ENCODE assay signal across 23 cellular contexts in genomic region chr6:161458199-161458598, GRCh38.
"Had no signal": no experiment of that assay in that cellular context is flagged by ENCODE, and none has a peak within 500 bp of the region (broad histone marks: within the 10 kb centered on the region; RNA-seq: fewer than 3 reads in every experiment).

No MANE protein-coding gene starts in this region.

- H3K27me3 ChIP-seq: left lung, right atrium auricular region, upper lobe of left lung had no signal

- H3K4me3 ChIP-seq: left lung, mucosa of descending colon, prostate gland, right atrium auricular region, upper lobe of left lung had no signal

- H3K9me3 ChIP-seq: left lung, mucosa of descending colon, prostate gland, right atrium auricular region, upper lobe of left lung had no signal

- H3K4me1 ChIP-seq: left lung, prostate gland, right atrium auricular region, upper lobe of left lung had no signal

- H3K27ac ChIP-seq: left lung, prostate gland, right atrium auricular region, upper lobe of left lung had no signal

- H3K36me3 ChIP-seq: left lung, prostate gland, right atrium auricular region, upper lobe of left lung had no signal

- ATAC-seq: activated T-cell treated with anti-CD3 and anti-CD28 coated beads, Interleukin-2, amount 50 U/mL, for 4 hours; left lung; mucosa of descending colon; naive thymus-derived CD4-positive, alpha-beta T cell; WTC11 had no signal

- DNase-seq: activated CD4-positive, alpha-beta T cell treated with anti-CD3 and anti-CD28 coated beads, Interleukin-2, amount 50 U/mL, for 4 hours; activated CD8-positive, alpha-beta memory T cell treated with anti-CD3 and anti-CD28 coated beads for 24 hours; activated CD8-positive, alpha-beta memory T cell treated with anti-CD3 and anti-CD28 coated beads, Interleukin-2, amount 50 U/mL, for 4 hours; activated naive CD4-positive, alpha-beta T cell; activated naive CD8-positive, alpha-beta T cell treated with anti-CD3 and anti-CD28 coated beads, Interleukin-2, amount 10 ng/mL, durations not matched to agents 7 days and 5 days; activated T-cell treated with anti-CD3 and anti-CD28 coated beads, Interleukin-2, amount 50 U/mL, for 4 hours; amniotic stem cell; effector CD4-positive, alpha-beta T cell; erythroblast; foreskin fibroblast; kidney glomerular epithelial cell; left lung; mammary epithelial cell; mucosa of descending colon; naive thymus-derived CD4-positive, alpha-beta T cell; stimulated activated CD4-positive, alpha-beta T cell treated with anti-CD3 and anti-CD28 coated beads, Interleukin-4, amount 100 ng/mL, for 24 hours; stimulated activated naive CD4-positive, alpha-beta T cell treated with Interleukin-2 at 50 U/mL for 16 hours; T-helper 1 cell; T-helper 9 cell; upper lobe of left lung had no signal
